ENCODE assay signal across 8 cellular contexts in genomic region chr20:26250249-26251114, GRCh38.
DNase-seq lines count a peak whose midpoint lies in the region; ATAC-seq, FAIRE-seq and TF ChIP-seq lines count a peak whose summit lies in the region.
"Not testable (repeated sequence)": the region's sequence is repeated elsewhere in the genome, so short reads cannot be mapped to it uniquely, and the experiment has no call there.

No MANE protein-coding gene starts in this region.

- H3K18ac ChIP-seq in neuronal stem cell (ENCODE audit: low read length): not testable (repeated sequence)

- not testable (repeated sequence) for H4K8ac ChIP-seq in neuronal stem cell (ENCODE audit: low read depth, low read length)

- H3K14ac ChIP-seq in neuronal stem cell (ENCODE audit: low read length): peak overlapping the region; percentile 38

- H3K27ac ChIP-seq in astrocyte (ENCODE audit: low read depth, low read length); neuronal stem cell (replicated peaks; ENCODE audit: low read length): not testable (repeated sequence)

- not testable (repeated sequence) for ATAC-seq in WTC11

- H3K9me3 ChIP-seq in astrocyte (ENCODE audit: insufficient read depth, low read depth, low read length); neuronal stem cell (replicated peaks in 1 of 2; ENCODE audit: control insufficient read depth in 2 of 2, insufficient read depth in 1 of 2, low read depth in 1 of 2, low read length in 2 of 2): not testable (repeated sequence)

- not testable (repeated sequence) for H3K27me3 ChIP-seq in astrocyte (ENCODE audit: insufficient read depth, low read length); neuronal stem cell (ENCODE audit: control insufficient read depth in 3 of 3, insufficient read depth in 3 of 3, low read depth in 1 of 3, low read length in 3 of 3)

- not testable (repeated sequence) for H3K27me3 Mint-ChIP-seq in WTC11 (ENCODE audit: low read depth); astrocyte (ENCODE audit: low read depth, unreplicated experiment)

- H3K23ac ChIP-seq in neuronal stem cell (ENCODE audit: low read depth, low read length, poor library complexity): not testable (repeated sequence)

- no CpG with 5 or more reads among the region's 26 CpGs for WGBS in neuronal stem cell (ENCODE audit: extremely low coverage in 2 of 2, insufficient read length in 2 of 2, insufficient replicate concordance in 1 of 2), 2 donors

- H3K9ac ChIP-seq in astrocyte (ENCODE audit: low read length); neuronal stem cell (ENCODE audit: low read depth, low read length, poor library complexity): not testable (repeated sequence)

- not testable (repeated sequence) for H3K4me1 ChIP-seq in astrocyte (ENCODE audit: insufficient read depth, low read length); neuronal stem cell (ENCODE audit: control insufficient read depth in 2 of 2, insufficient read depth in 1 of 2, low read depth in 1 of 2, low read length in 2 of 2)

- H3K79me1 ChIP-seq in neuronal stem cell (ENCODE audit: low read depth, low read length): not testable (repeated sequence)

- not testable (repeated sequence) for H3K79me2 ChIP-seq in astrocyte (ENCODE audit: insufficient read depth, low read length)

- H2AK5ac ChIP-seq in neuronal stem cell (ENCODE audit: low read depth, low read length): not testable (repeated sequence)

- H3K36me3 ChIP-seq in astrocyte (ENCODE audit: insufficient read depth, low read length); neuronal stem cell (replicated peaks in 1 of 2; ENCODE audit: control insufficient read depth in 2 of 2, insufficient read depth in 2 of 2, low read length in 2 of 2): not testable (repeated sequence)

- POLR2A ChIA-PET in WTC11 (lab: Charles Lee): not testable (repeated sequence)

- H3K4me1 Mint-ChIP-seq in WTC11; astrocyte (ENCODE audit: low read depth, unreplicated experiment): not testable (repeated sequence)

- H2BK12ac ChIP-seq in neuronal stem cell (ENCODE audit: low read length): not testable (repeated sequence)

- H3K36me3 Mint-ChIP-seq in WTC11; astrocyte (ENCODE audit: low read depth, unreplicated experiment): not testable (repeated sequence)

- not testable (repeated sequence) for H4K20me1 ChIP-seq in astrocyte (ENCODE audit: insufficient read depth, low read length)

- not testable (repeated sequence) for H3K4me3 ChIP-seq in astrocyte (ENCODE audit: insufficient read depth, low read depth, low read length); neuronal stem cell (ENCODE audit: low read length in 2 of 2)

- H3K4me3 Mint-ChIP-seq in WTC11; astrocyte (ENCODE audit: unreplicated experiment): not testable (repeated sequence)

- H3K9me3 Mint-ChIP-seq in WTC11: peaks cover 23% of the 10 kb centered on the region
- not testable (repeated sequence) for H3K9me3 Mint-ChIP-seq in astrocyte (ENCODE audit: unreplicated experiment)

- H3K4me2 ChIP-seq in astrocyte (ENCODE audit: low read length); neuronal stem cell (ENCODE audit: insufficient read depth, low read length, poor library complexity, severe bottlenecking): not testable (repeated sequence)

- not testable (repeated sequence) for H2AFZ ChIP-seq in astrocyte (ENCODE audit: low read depth, low read length); neuronal stem cell (ENCODE audit: low read length)

- FAIRE-seq in astrocyte (lab: Jason Lieb, UNC); urothelium cell line (lab: Jason Lieb, UNC): not testable (repeated sequence)

- not testable (repeated sequence) for TF ChIP-seq CTCF in WTC11 (IDR thresholded peaks at IDR 0.05); astrocyte (IDR thresholded peaks at IDR 0.05; ENCODE audit: insufficient read depth, low read depth, low read length)

- not testable (repeated sequence) for H2BK15ac ChIP-seq in neuronal stem cell (ENCODE audit: low read length)

- peak; percentile 69 for DNase-seq in DMS53 (lab: John Stamatoyannopoulos, UW)
- DNase-seq in NCI-H1930 (lab: John Stamatoyannopoulos, UW): peak; percentile 2 to 7
- DNase-seq in NCI-H748 (lab: John Stamatoyannopoulos, UW; ENCODE audit: unreplicated experiment): peak; percentile 25
- peak; percentile 63 for DNase-seq in RPMI7951 (ENCODE audit: low read depth)
- not testable (repeated sequence) for DNase-seq in WTC11 (ENCODE audit: low spot score); astrocyte (ENCODE audit: low read depth); neuronal stem cell (ENCODE audit: low spot score)
- peak; percentile 9 for DNase-seq in urothelium cell line (ENCODE audit: low spot score)

- H2BK5ac ChIP-seq in neuronal stem cell (ENCODE audit: low read length): not testable (repeated sequence)

- not testable (repeated sequence) for H2BK120ac ChIP-seq in neuronal stem cell (ENCODE audit: low read depth, low read length)

- CTCF ChIA-PET in WTC11 (lab: Charles Lee): interaction anchor here (0.7 kb wide), 1 partner anchor 666 kb away, joined by 3 read pairs; no protein-coding TSS in a partner anchor

- H4K91ac ChIP-seq in neuronal stem cell (ENCODE audit: low read depth, low read length, poor library complexity): not testable (repeated sequence)

- H3K4ac ChIP-seq in neuronal stem cell (ENCODE audit: low read length): not testable (repeated sequence)

- H3K27ac Mint-ChIP-seq in WTC11: peak overlapping the region; percentile 77; the same call in 1 of the 2 replicates
- H3K27ac Mint-ChIP-seq in astrocyte (ENCODE audit: unreplicated experiment): peak overlapping the region; percentile 50
